In the genomic region with DNA sequence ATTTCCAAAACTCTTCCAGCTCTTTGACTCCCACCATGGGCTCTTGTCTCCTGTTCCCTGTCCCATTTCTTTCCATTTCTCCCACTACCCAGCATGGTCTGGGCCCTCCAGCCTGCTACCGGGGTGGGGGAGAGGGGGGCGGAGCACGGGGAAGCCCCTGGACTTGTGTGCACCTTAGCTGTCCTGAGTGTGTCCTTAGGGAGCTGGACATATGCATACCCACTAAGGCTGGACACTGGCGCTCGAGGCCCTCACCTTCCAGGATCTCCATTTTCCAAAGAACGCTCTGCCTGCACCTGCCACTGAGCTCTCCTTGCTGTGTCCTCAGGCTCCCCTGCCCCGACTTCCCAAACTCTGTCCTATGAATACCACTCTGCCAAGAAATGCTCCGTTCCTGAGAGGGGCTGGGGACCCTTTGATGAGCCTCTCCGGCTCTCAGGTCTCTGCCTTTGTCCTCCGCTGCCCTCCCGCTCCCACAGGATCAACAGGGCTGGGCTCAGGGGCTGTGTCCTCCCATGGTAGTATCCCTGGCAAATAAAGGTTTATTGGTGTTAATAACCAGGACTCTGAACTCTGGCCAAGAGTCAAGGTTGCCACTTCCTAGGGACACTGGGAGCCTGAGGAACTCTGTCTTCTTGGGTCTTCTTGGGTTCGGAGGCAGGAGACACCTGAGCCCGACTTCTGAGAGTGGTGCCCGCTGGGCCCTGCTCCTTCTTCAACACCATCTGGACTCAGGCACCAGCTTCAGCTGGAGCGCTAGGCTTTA, we compare ENCODE assay signal across 10 cellular contexts. TPM values are rescaled to one million over a fixed set of nuclear protein-coding genes. Genes with fewer than 3 reads are reported as not detected.
A peak's percentile ranks its signal among the peaks of the same experiment; 100 is the strongest.
DNase-seq lines count a peak whose midpoint lies in the region; ATAC-seq, FAIRE-seq and TF ChIP-seq lines count a peak whose summit lies in the region.
"Had no signal": no experiment of that assay in that cellular context is flagged by ENCODE, and none has a peak within 500 bp of the region (broad histone marks: within the 10 kb centered on the region; RNA-seq: fewer than 3 reads in every experiment).

No MANE protein-coding gene starts in this region.

- H3K36me3 Mint-ChIP-seq in activated naive CD8-positive, alpha-beta T cell, result no peaks in the 10 kb centered on the region

- H4K20me1 ChIP-seq in SK-N-SH (ENCODE audit: insufficient read depth), result no peaks in the 10 kb centered on the region

- no peak for TF ChIP-seq CTCF in SK-N-SH (IDR thresholded peaks at IDR 0.05)
- no peak for TF ChIP-seq CTCF in kidney (IDR thresholded peaks at IDR 0.05; ENCODE audit: borderline replicate concordance, extremely low read depth, insufficient read depth)
- TF ChIP-seq CTCF in adrenal gland (IDR thresholded peaks at IDR 0.05), result no peak

- H3K9me3 Mint-ChIP-seq in activated naive CD8-positive, alpha-beta T cell (ENCODE audit: low read depth), result no peaks in the 10 kb centered on the region
- H3K9me3 Mint-ChIP-seq in stimulated activated naive CD8-positive, alpha-beta T cell treated with anti-CD3 and anti-CD28 coated beads, Interleukin-15, amount 100 ng/mL, for 72 hours, result no peaks in the 10 kb centered on the region

- CTCF ChIA-PET in SK-N-SH (lab: Yijun Ruan, JAX), result interaction anchor here (1.0 to 8.7 kb wide), 12 partner anchors 9 to 455 kb away, joined by 3 to 105 read pairs (median 12); partner anchors contain the start of genes GDF9, SOWAHA and UQCRQ

- H3K9me3 ChIP-seq in SK-N-SH, result no peaks in the 10 kb centered on the region
- no peaks in the 10 kb centered on the region for H3K9me3 ChIP-seq in kidney (ENCODE audit: control insufficient read depth in 1 of 2, low read length in 2 of 2)
- no peaks in the 10 kb centered on the region for H3K9me3 ChIP-seq in adrenal gland (replicated peaks in 1 of 3)

- peak overlapping the region; percentile 81 for H3K4me3 Mint-ChIP-seq in activated naive CD8-positive, alpha-beta T cell
- H3K4me3 Mint-ChIP-seq in stimulated activated naive CD8-positive, alpha-beta T cell treated with anti-CD3 and anti-CD28 coated beads, Interleukin-15, amount 100 ng/mL, for 72 hours, result peak overlapping the region; percentile 76 to 79

- no peak for TF ChIP-seq POLR2A in adrenal gland (IDR thresholded peaks at IDR 0.05)

- TF ChIP-seq EP300 in SK-N-SH (IDR thresholded peaks at IDR 0.05; ENCODE audit: borderline replicate concordance in 1 of 2, low read depth in 1 of 2, low read length in 1 of 2), result no peak

- peak overlapping the region; percentile 78; the same call in 1 of the 2 replicates for H3K4me2 ChIP-seq in SK-N-SH

- peak overlapping the region in 1 of 2 experiments; percentile 65; a peak in 1 of 4 replicates for H3K4me3 ChIP-seq in SK-N-SH (ENCODE audit: low read depth in 2 of 2, low read length in 1 of 2)
- peak overlapping the region in 1 of 2 donors; percentile 77 for H3K4me3 ChIP-seq in kidney (ENCODE audit: low read length in 2 of 2)
- H3K4me3 ChIP-seq in adrenal gland, result peak overlapping the region in 1 of 4 donors; percentile 81

- H3K4me1 Mint-ChIP-seq in activated naive CD8-positive, alpha-beta T cell (ENCODE audit: low read depth), result peaks cover 8% of the 10 kb centered on the region
- peaks cover 34% of the 10 kb centered on the region for H3K4me1 Mint-ChIP-seq in stimulated activated naive CD8-positive, alpha-beta T cell treated with anti-CD3 and anti-CD28 coated beads, Interleukin-15, amount 100 ng/mL, for 72 hours

- no peak for FAIRE-seq in kidney (lab: Jason Lieb, UNC)
- FAIRE-seq: A204.1 had no signal

- no peak for TF ChIP-seq RAD21 in SK-N-SH (IDR thresholded peaks at IDR 0.05; ENCODE audit: low read length)

- H3K27ac ChIP-seq in SK-N-SH (ENCODE audit: low read depth in 2 of 2, low read length in 1 of 2), result no peak overlapping the region
- H3K27ac ChIP-seq in kidney (ENCODE audit: low read depth in 2 of 2, low read length in 2 of 2), result no peak overlapping the region
- peak overlapping the region in 1 of 5 donors; percentile 81 for H3K27ac ChIP-seq in adrenal gland

- no peak overlapping the region for H2AFZ ChIP-seq in SK-N-SH (ENCODE audit: low read depth)

- no peak for DNase-seq in SK-N-SH
- peak; percentile 53 for DNase-seq in kidney
- DNase-seq in stimulated activated naive CD8-positive, alpha-beta T cell treated with anti-CD3 and anti-CD28 coated beads, Interleukin-15, amount 100 ng/mL, for 72 hours, result no peak
- no peak for DNase-seq in adrenal gland
- no peak for DNase-seq in stimulated activated CD4-positive, alpha-beta T cell treated with anti-CD3 and anti-CD28 coated beads, Interleukin-4, amount 100 ng/mL, for 4 hours
- DNase-seq in stimulated activated naive CD4-positive, alpha-beta T cell treated with Interleukin-2 at 50 U/mL for 16 hours (lab: John Stamatoyannopoulos, UW), result no peak

- no peak for ATAC-seq in SK-N-SH treated with all-trans-retinoic acid at 6 μM for 48 hours
- no peak for ATAC-seq in stimulated activated naive CD8-positive, alpha-beta T cell treated with anti-CD3 and anti-CD28 coated beads, Interleukin-15, amount 100 ng/mL, for 72 hours

- intact Hi-C loops in kidney (cut with DNase I), result no loop called here
- intact Hi-C loops in adrenal gland (cut with DNase I), result loop anchor here in 1 of 2 donors (5.0 kb wide), 1 partner anchor 36 kb away; the partner anchor contains the start of genes GDF9 and UQCRQ

- H3K27me3 ChIP-seq in SK-N-SH (ENCODE audit: insufficient read depth) (no peaks in the 10 kb centered on the region), adrenal gland (no peaks in the 10 kb centered on the region)

- no peaks in the 10 kb centered on the region for H3K79me2 ChIP-seq in SK-N-SH (ENCODE audit: insufficient read depth)

- H3K36me3 ChIP-seq in SK-N-SH (replicated peaks in 1 of 2; ENCODE audit: control insufficient read depth in 1 of 2, insufficient read depth in 2 of 2, low read length in 1 of 2) (no peaks in the 10 kb centered on the region), kidney (ENCODE audit: control insufficient read depth in 1 of 2, insufficient read depth in 2 of 2, low read length in 2 of 2) (no peaks in the 10 kb centered on the region), adrenal gland (replicated peaks in 1 of 2) (no peaks in the 10 kb centered on the region)

- H3K27ac Mint-ChIP-seq in activated naive CD8-positive, alpha-beta T cell, result no peak overlapping the region
- peak overlapping the region; percentile 61 to 88 for H3K27ac Mint-ChIP-seq in stimulated activated naive CD8-positive, alpha-beta T cell treated with anti-CD3 and anti-CD28 coated beads, Interleukin-15, amount 100 ng/mL, for 72 hours

- POLR2A ChIA-PET in SK-N-SH (lab: Yijun Ruan, JAX), result interaction anchor here (2.3 kb wide), 1 partner anchor 35 kb away, joined by 9 read pairs; the partner anchor contains the start of genes GDF9 and UQCRQ

- H3K9ac ChIP-seq in SK-N-SH, result no peak overlapping the region
- H3K9ac ChIP-seq in kidney (ENCODE audit: low read length in 2 of 2), result peak overlapping the region in 1 of 2 donors; percentile 47

- H3K4me1 ChIP-seq in SK-N-SH (ENCODE audit: control insufficient read depth in 1 of 2, insufficient read depth in 2 of 2, low read depth in 1 of 2, low read length in 1 of 2) (peaks cover 0 to 5% of the 10 kb centered on the region in 2 experiments; a peak in 1 of 4 replicates), kidney (ENCODE audit: control insufficient read depth in 1 of 2, insufficient read depth in 1 of 2, low read depth in 1 of 2, low read length in 2 of 2) (peaks cover 5 to 10% of the 10 kb centered on the region in 2 donors), adrenal gland (replicated peaks in 1 of 2) (peaks cover 6 to 7% of the 10 kb centered on the region in 2 donors)

- 96% methylated on average over 14 of the region's 15 CpGs for WGBS in SK-N-SH (ENCODE audit: low lambda C conversion rate)
- WGBS in adrenal gland, 4 donors, result 81 to 95% (median 88%) methylated on average over 11 to 15 of the region's 15 CpGs

- no peaks in the 10 kb centered on the region for H3F3A ChIP-seq in SK-N-SH (replicated peaks; ENCODE audit: insufficient read depth)

- H3K27me3 Mint-ChIP-seq in activated naive CD8-positive, alpha-beta T cell, result peaks cover 25% of the 10 kb centered on the region
- H3K27me3 Mint-ChIP-seq in stimulated activated naive CD8-positive, alpha-beta T cell treated with anti-CD3 and anti-CD28 coated beads, Interleukin-15, amount 100 ng/mL, for 72 hours, result peaks cover 59% of the 10 kb centered on the region

- no peaks in the 10 kb centered on the region for H3K9me2 ChIP-seq in SK-N-SH

RNA-seq across cellular contexts. Expression of gene SHROOM1, which starts 0.8 kb away (rescaled TPM):
- polyA plus RNA-seq in SK-N-SH (2012; rRNA removed), result 3.8 and 4.8 TPM in 2 replicates
- 1.5 and 2.9 TPM in 2 replicates for polyA plus RNA-seq in SK-N-SH (2012; cell fraction: cytosol; rRNA removed)
- polyA plus RNA-seq in SK-N-SH (2012; cell fraction: nucleus; rRNA removed), result 11.3 and 13.4 TPM in 2 replicates
- 13.4 TPM for total RNA-seq in kidney
- polyA plus RNA-seq in kidney (ENCODE audit: insufficient read depth, low read depth, low replicate concordance), result 7.8 TPM
- 10 to 100 TPM in 1 of 8 donors, 1 to 10 TPM in 7; 3.1 to 10.3 (median 5.3) TPM for total RNA-seq in adrenal gland
- polyA plus RNA-seq in adrenal gland, result 10 to 100 TPM in 1 of 3 donors, 1 to 10 TPM in 2; 1.3 to 18.3 (median 6.7) TPM

RNA-seq across cellular contexts. Expression of gene SOWAHA, which starts 18.2 kb away (rescaled TPM):
- polyA plus RNA-seq in SK-N-SH (2012; rRNA removed), result 0.23 and 0.30 TPM in 2 replicates
- polyA plus RNA-seq in SK-N-SH (2012; cell fraction: cytosol; rRNA removed), result 0.22 and 0.25 TPM in 2 replicates
- 0.11 and 0.14 TPM in 2 replicates for polyA plus RNA-seq in SK-N-SH (2012; cell fraction: nucleus; rRNA removed)
- 4.1 TPM for total RNA-seq in kidney
- polyA plus RNA-seq in kidney (ENCODE audit: insufficient read depth, low read depth, low replicate concordance), result 7.1 TPM
- total RNA-seq in adrenal gland, result 1 to 10 TPM in 2 of 8 donors, under 1 TPM in 3, not detected in 3; 0.16 to 1.8 (median 0.88) TPM
- polyA plus RNA-seq in adrenal gland, result under 1 TPM; 0.17 to 0.90 (median 0.40) TPM
- total RNA-seq: pulmonary artery endothelial cell had no signal

RNA-seq across cellular contexts. Expression of gene GDF9, which starts 35.0 kb away (rescaled TPM):
- polyA plus RNA-seq in SK-N-SH (2012; rRNA removed) (0.82 and 1.2 TPM in 2 replicates), kidney (ENCODE audit: insufficient read depth, low read depth, low replicate concordance) (0.88 TPM), adrenal gland (1 to 10 TPM in 2 of 3 donors, under 1 TPM in 1; 0.88 to 1.0 (median 1.0) TPM)
- 0.53 and 0.59 TPM in 2 replicates for polyA plus RNA-seq in SK-N-SH (2012; cell fraction: cytosol; rRNA removed)
- polyA plus RNA-seq in SK-N-SH (2012; cell fraction: nucleus; rRNA removed), result 1.2 and 1.8 TPM in 2 replicates
- total RNA-seq in kidney (0.88 TPM), adrenal gland (1 to 10 TPM in 2 of 8 donors, under 1 TPM in 6; 0.41 to 1.4 (median 0.62) TPM)

RNA-seq across cellular contexts. Expression of gene UQCRQ, which starts 35.2 kb away (rescaled TPM):
- polyA plus RNA-seq in SK-N-SH (2012; rRNA removed), result 510 and 694 TPM in 2 replicates
- 502 and 579 TPM in 2 replicates for polyA plus RNA-seq in SK-N-SH (2012; cell fraction: cytosol; rRNA removed)
- 235 and 349 TPM in 2 replicates for polyA plus RNA-seq in SK-N-SH (2012; cell fraction: nucleus; rRNA removed)
- 306 TPM for total RNA-seq in kidney
- 1,158 TPM for polyA plus RNA-seq in kidney (ENCODE audit: insufficient read depth, low read depth, low replicate concordance)
- 100 to 1,000 TPM; 141 to 801 (median 429) TPM for total RNA-seq in adrenal gland
- 100 to 1,000 TPM; 263 to 729 (median 538) TPM for polyA plus RNA-seq in adrenal gland

RNA-seq across cellular contexts. Expression of gene LEAP2, which starts 42.2 kb away (rescaled TPM):
- polyA plus RNA-seq in SK-N-SH (2012; rRNA removed), result 0.63 and 0.64 TPM in 2 replicates
- polyA plus RNA-seq in SK-N-SH (2012; cell fraction: cytosol; rRNA removed), result 0.19 and 0.22 TPM in 2 replicates
- 3.8 and 5.5 TPM in 2 replicates for polyA plus RNA-seq in SK-N-SH (2012; cell fraction: nucleus; rRNA removed)
- total RNA-seq in kidney, result 1.5 TPM
- polyA plus RNA-seq in kidney (ENCODE audit: insufficient read depth, low read depth, low replicate concordance), result 6.9 TPM
- total RNA-seq in adrenal gland, result 1 to 10 TPM in 3 of 8 donors, under 1 TPM in 3, not detected in 2; 0.39 to 1.7 (median 1.1) TPM
- polyA plus RNA-seq in adrenal gland, result 1 to 10 TPM in 2 of 3 donors, under 1 TPM in 1; 0.57 to 3.1 (median 1.8) TPM
